ENCODE assay signal across 8 cellular contexts in genomic region chr12:92431146-92431545, GRCh38.
DNase-seq lines count a peak whose midpoint lies in the region; ATAC-seq, FAIRE-seq and TF ChIP-seq lines count a peak whose summit lies in the region.

No MANE protein-coding gene starts in this region.

- H3K27me3 ChIP-seq in Peyer's patch (no peaks in the 10 kb centered on the region), osteoblast (ENCODE audit: insufficient read depth, low read length) (no peaks in the 10 kb centered on the region)

- peaks cover 19% of the 10 kb centered on the region for H3K4me1 Mint-ChIP-seq in activated CD4-positive, alpha-beta T cell treated with anti-CD3 and anti-CD28 coated beads, Interleukin-2, amount 10 ng/mL, durations not matched to agents 7 days and 5 days

- CTCF ChIA-PET in activated CD4-positive, alpha-beta T cell treated with anti-CD3 and anti-CD28 coated beads, Interleukin-2, amount 10 ng/mL, durations not matched to agents 7 days and 5 days (lab: Charles Lee) = interaction anchor here (0.6 to 1.2 kb wide), 2 partner anchors 14 to 17 kb away, joined by 3 read pairs; no protein-coding TSS in a partner anchor

- H3K27me3 Mint-ChIP-seq in activated CD4-positive, alpha-beta T cell treated with anti-CD3 and anti-CD28 coated beads, Interleukin-2, amount 10 ng/mL, durations not matched to agents 7 days and 5 days = no peaks in the 10 kb centered on the region

- ATAC-seq in HG02610 (IDR thresholded peaks at IDR 0.05; ENCODE audit: unreplicated experiment) (peak; percentile 58), GM19328 (IDR thresholded peaks at IDR 0.05; ENCODE audit: unreplicated experiment) (no peak), HG03520 (IDR thresholded peaks at IDR 0.05; ENCODE audit: unreplicated experiment) (no peak)

- H3K36me3 Mint-ChIP-seq in activated CD4-positive, alpha-beta T cell treated with anti-CD3 and anti-CD28 coated beads, Interleukin-2, amount 10 ng/mL, durations not matched to agents 7 days and 5 days (ENCODE audit: low read depth) = peaks cover 8% of the 10 kb centered on the region

- TF ChIP-seq CTCF in Peyer's patch (IDR thresholded peaks at IDR 0.05) = peak in 2 of 6 experiments; percentile 7 to 14
- peak; percentile 22 for TF ChIP-seq CTCF in osteoblast (IDR thresholded peaks at IDR 0.05; ENCODE audit: extremely low read depth, low read depth, low read length)

- H2AFZ ChIP-seq in osteoblast (ENCODE audit: low read length) = peak overlapping the region; percentile 11

- no peak overlapping the region for H3K27ac ChIP-seq in Peyer's patch
- no peak overlapping the region for H3K27ac ChIP-seq in osteoblast (ENCODE audit: low read depth, low read length)

- H3K4me2 ChIP-seq in osteoblast (ENCODE audit: insufficient read depth, low read length) = no peak overlapping the region

- no peaks in the 10 kb centered on the region for H3K36me3 ChIP-seq in Peyer's patch
- H3K36me3 ChIP-seq in osteoblast (ENCODE audit: insufficient read depth, low read length) = no peaks in the 10 kb centered on the region

- TF ChIP-seq POLR2A in Peyer's patch (IDR thresholded peaks at IDR 0.05) = no peak
- TF ChIP-seq POLR2A in H54 (IDR thresholded peaks at IDR 0.05; ENCODE audit: low read depth, low read length) = no peak

- H3K79me2 ChIP-seq in osteoblast (ENCODE audit: insufficient read depth, low read length) = no peaks in the 10 kb centered on the region

- peaks cover 20% of the 10 kb centered on the region for H3K9me3 Mint-ChIP-seq in activated CD4-positive, alpha-beta T cell treated with anti-CD3 and anti-CD28 coated beads, Interleukin-2, amount 10 ng/mL, durations not matched to agents 7 days and 5 days

- H3K4me3 Mint-ChIP-seq in activated CD4-positive, alpha-beta T cell treated with anti-CD3 and anti-CD28 coated beads, Interleukin-2, amount 10 ng/mL, durations not matched to agents 7 days and 5 days = no peak overlapping the region

- no peak for FAIRE-seq in H54 (lab: Jason Lieb, UNC)

- H3K9me3 ChIP-seq in Peyer's patch = no peaks in the 10 kb centered on the region
- no peaks in the 10 kb centered on the region for H3K9me3 ChIP-seq in osteoblast (ENCODE audit: low read depth, low read length)

- H4K20me1 ChIP-seq in osteoblast (ENCODE audit: insufficient read depth, low read length) = no peaks in the 10 kb centered on the region

- H3K4me3 ChIP-seq in Peyer's patch = no peak overlapping the region
- no peak overlapping the region for H3K4me3 ChIP-seq in osteoblast (ENCODE audit: insufficient read depth, low read length)

- POLR2A ChIA-PET in activated CD4-positive, alpha-beta T cell treated with anti-CD3 and anti-CD28 coated beads, Interleukin-2, amount 10 ng/mL, durations not matched to agents 7 days and 5 days (lab: Charles Lee) = no interaction called here

- peak; percentile 20 for DNase-seq in activated CD4-positive, alpha-beta T cell treated with anti-CD3 and anti-CD28 coated beads, Interleukin-2, amount 10 ng/mL, durations not matched to agents 7 days and 5 days
- DNase-seq in activated CD4-positive, alpha-beta T cell treated with anti-CD3 and anti-CD28 coated beads, Interleukin-2, amount 50 U/mL, for 48 hours = no peak
- peak in 2 of 3 donors; percentile 73 to 80 for DNase-seq in Peyer's patch
- no peak for DNase-seq in osteoblast (ENCODE audit: insufficient read length, low spot score, missing footprints)
- DNase-seq in H54 (ENCODE audit: insufficient read length, low spot score) = no peak

- H3K4me1 ChIP-seq in Peyer's patch (peaks cover 0 to 4% (median 0%) of the 10 kb centered on the region in 4 donors), osteoblast (ENCODE audit: insufficient read depth, low read length) (no peaks in the 10 kb centered on the region)

- no peak overlapping the region for H3K27ac Mint-ChIP-seq in activated CD4-positive, alpha-beta T cell treated with anti-CD3 and anti-CD28 coated beads, Interleukin-2, amount 10 ng/mL, durations not matched to agents 7 days and 5 days

Comparison
In these comparisons a context has a peak if more than half of its experiments do, and no peak if none do; other contexts are left out.
1. DNase-seq: peak in activated CD4-positive, alpha-beta T cell treated with anti-CD3 and anti-CD28 coated beads, Interleukin-2, amount 10 ng/mL, durations not matched to agents 7 days and 5 days (single experiment) and Peyer's patch (2 of 3); none in activated CD4-positive, alpha-beta T cell treated with anti-CD3 and anti-CD28 coated beads, Interleukin-2, amount 50 U/mL, for 48 hours (0 of 2), osteoblast (single experiment) and H54 (single experiment).